8 cellular contexts compared by ENCODE assay signal in the genomic region with DNA sequence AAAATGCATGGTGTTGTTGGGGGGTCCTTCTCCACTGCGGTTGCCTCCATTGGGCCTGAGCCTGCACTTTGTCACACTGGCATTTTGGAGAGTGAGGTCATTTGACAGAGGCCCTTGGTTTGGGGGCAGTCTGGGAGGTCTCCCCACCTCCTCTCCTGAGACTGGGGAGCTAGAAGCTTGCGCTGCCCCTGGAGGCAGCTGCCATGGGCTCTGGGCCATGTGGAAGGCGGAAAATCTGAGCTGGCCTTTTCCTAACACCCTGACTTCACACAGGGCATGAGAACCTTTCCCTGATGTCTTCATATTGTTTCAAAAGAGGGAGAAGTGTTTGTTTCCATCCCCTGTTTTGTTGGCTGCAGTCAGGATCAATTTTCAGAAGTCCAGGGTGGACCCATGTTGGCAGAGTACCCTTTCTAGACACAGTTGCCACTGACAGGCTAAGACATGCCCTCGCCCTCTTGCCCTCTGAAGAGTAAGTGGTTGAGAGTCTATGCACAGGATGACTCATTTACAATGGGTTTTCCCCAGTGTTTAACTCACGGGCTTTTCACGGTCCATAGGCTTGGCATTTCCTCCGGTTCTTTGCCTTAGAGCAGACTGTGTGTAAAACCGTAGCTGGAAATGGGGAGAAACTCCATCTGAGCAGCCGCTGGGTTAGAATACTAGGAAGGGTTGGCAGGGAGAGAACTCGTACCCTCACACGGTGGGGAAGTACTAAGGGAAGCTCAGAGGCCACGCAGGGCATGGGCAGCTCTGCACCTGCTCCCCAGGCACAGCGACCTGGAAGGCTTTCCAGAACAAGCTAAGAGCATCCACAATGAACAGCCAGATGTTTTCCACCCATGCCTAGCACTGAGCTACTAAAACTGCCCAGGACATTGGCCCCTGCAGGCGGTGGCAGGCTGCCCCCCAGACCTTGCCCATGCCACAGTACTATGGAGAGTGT.
DNase-seq lines count a peak whose midpoint lies in the region; ATAC-seq and TF ChIP-seq lines count a peak whose summit lies in the region.

No MANE protein-coding gene starts in this region.

- ATAC-seq in GM18502 (IDR thresholded peaks at IDR 0.05; ENCODE audit: poor library complexity, unreplicated experiment) (peak; percentile 73), GM21825 (IDR thresholded peaks at IDR 0.05; ENCODE audit: unreplicated experiment) (peak; percentile 82), foreskin keratinocyte (peak; percentile 98)

- H3K4me3 ChIP-seq in osteoblast (ENCODE audit: insufficient read depth, low read length), result no peak overlapping the region

- H2AFZ ChIP-seq in osteoblast (ENCODE audit: low read length), result no peak overlapping the region

- peak; percentile 56 for DNase-seq in NCI-H1694 (lab: John Stamatoyannopoulos, UW)
- DNase-seq in foreskin keratinocyte, result peak; percentile 75 to 87
- DNase-seq in NCI-H446 treated with DMSO at 0.1 percent for 48 hours (lab: John Stamatoyannopoulos, UW), result no peak
- no peak for DNase-seq in hepatic stellate cell (ENCODE audit: low spot score)
- DNase-seq in osteoblast (ENCODE audit: insufficient read length, low spot score, missing footprints), result no peak
- DNase-seq in RKO (ENCODE audit: low spot score), result no peak

- no peaks in the 10 kb centered on the region for H3K79me2 ChIP-seq in osteoblast (ENCODE audit: insufficient read depth, low read length)

- H3K36me3 ChIP-seq in osteoblast (ENCODE audit: insufficient read depth, low read length), result no peaks in the 10 kb centered on the region

- H3K4me1 ChIP-seq in foreskin keratinocyte, result peaks cover 4% of the 10 kb centered on the region
- H3K4me1 ChIP-seq in osteoblast (ENCODE audit: insufficient read depth, low read length), result no peaks in the 10 kb centered on the region

- TF ChIP-seq CTCF in foreskin keratinocyte (conservative IDR thresholded peaks at IDR 0.05) (no peak), osteoblast (IDR thresholded peaks at IDR 0.05; ENCODE audit: extremely low read depth, low read depth, low read length) (no peak)

- no peak overlapping the region for H3K4me2 ChIP-seq in osteoblast (ENCODE audit: insufficient read depth, low read length)

- H3K27me3 ChIP-seq in foreskin keratinocyte (peaks cover 2% of the 10 kb centered on the region), osteoblast (ENCODE audit: insufficient read depth, low read length) (no peaks in the 10 kb centered on the region)

- H4K20me1 ChIP-seq in osteoblast (ENCODE audit: insufficient read depth, low read length), result no peaks in the 10 kb centered on the region

- H3K9me3 ChIP-seq in osteoblast (ENCODE audit: low read depth, low read length), result no peaks in the 10 kb centered on the region

- peak overlapping the region; percentile 27 for H3K27ac ChIP-seq in foreskin keratinocyte
- H3K27ac ChIP-seq in osteoblast (ENCODE audit: low read depth, low read length), result no peak overlapping the region

Comparison
In these comparisons a context has a peak if more than half of its experiments do, and no peak if none do; other contexts are left out.
1. DNase-seq: peak in NCI-H1694 (single experiment) and foreskin keratinocyte (2 of 2); none in NCI-H446 treated with DMSO at 0.1 percent for 48 hours (single experiment), hepatic stellate cell (single experiment), osteoblast (single experiment) and RKO (single experiment).
2. Peak in every context shown above with its lines, with median percentiles within 50 percentile points of each other: ATAC-seq.